2 cellular contexts compared by ENCODE assay signal in the genomic region with DNA sequence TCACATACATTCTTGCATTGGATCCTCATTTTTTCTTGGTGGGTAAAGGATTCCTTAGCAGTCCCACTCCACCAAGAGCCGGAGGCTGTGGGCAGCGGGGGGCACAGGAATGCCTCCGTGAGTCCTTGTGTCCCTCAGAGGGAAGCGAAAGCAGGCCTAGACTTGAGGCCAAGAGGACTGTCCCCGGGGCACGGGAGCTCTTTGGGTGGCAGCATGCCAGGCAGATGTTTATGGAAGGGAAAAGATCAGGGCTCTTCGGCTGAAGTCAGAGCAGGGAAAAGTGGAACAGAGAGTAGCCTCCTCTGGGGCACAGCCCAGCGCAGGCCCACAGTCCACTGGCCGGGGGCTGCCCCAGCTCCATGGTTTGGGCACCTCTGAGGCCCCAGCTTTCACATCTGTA.
TF ChIP-seq lines count a peak whose summit lies in the region.

No MANE protein-coding gene starts in this region.

TF ChIP-seq in SK-N-SH, 30 proteins besides CTCF, POLR2A, EP300 and RAD21 (continued from another document):
- TF ChIP-seq, protein P1, sequence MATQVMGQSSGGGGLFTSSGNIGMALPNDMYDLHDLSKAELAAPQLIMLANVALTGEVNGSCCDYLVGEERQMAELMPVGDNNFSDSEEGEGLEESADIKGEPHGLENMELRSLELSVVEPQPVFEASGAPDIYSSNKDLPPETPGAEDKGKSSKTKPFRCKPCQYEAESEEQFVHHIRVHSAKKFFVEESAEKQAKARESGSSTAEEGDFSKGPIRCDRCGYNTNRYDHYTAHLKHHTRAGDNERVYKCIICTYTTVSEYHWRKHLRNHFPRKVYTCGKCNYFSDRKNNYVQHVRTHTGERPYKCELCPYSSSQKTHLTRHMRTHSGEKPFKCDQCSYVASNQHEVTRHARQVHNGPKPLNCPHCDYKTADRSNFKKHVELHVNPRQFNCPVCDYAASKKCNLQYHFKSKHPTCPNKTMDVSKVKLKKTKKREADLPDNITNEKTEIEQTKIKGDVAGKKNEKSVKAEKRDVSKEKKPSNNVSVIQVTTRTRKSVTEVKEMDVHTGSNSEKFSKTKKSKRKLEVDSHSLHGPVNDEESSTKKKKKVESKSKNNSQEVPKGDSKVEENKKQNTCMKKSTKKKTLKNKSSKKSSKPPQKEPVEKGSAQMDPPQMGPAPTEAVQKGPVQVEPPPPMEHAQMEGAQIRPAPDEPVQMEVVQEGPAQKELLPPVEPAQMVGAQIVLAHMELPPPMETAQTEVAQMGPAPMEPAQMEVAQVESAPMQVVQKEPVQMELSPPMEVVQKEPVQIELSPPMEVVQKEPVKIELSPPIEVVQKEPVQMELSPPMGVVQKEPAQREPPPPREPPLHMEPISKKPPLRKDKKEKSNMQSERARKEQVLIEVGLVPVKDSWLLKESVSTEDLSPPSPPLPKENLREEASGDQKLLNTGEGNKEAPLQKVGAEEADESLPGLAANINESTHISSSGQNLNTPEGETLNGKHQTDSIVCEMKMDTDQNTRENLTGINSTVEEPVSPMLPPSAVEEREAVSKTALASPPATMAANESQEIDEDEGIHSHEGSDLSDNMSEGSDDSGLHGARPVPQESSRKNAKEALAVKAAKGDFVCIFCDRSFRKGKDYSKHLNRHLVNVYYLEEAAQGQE (IDR thresholded peaks at IDR 0.05; ENCODE audit: low read depth, low read length), result no peak
- no peak for TF ChIP-seq NFIC (IDR thresholded peaks at IDR 0.05; ENCODE audit: borderline replicate concordance)
- no peak for TF ChIP-seq NRF1 (IDR thresholded peaks at IDR 0.05; ENCODE audit: low read depth, low read length)
- no peak for TF ChIP-seq TEAD4 (IDR thresholded peaks at IDR 0.05; ENCODE audit: borderline replicate concordance, insufficient read depth)
- TF ChIP-seq, protein P2, sequence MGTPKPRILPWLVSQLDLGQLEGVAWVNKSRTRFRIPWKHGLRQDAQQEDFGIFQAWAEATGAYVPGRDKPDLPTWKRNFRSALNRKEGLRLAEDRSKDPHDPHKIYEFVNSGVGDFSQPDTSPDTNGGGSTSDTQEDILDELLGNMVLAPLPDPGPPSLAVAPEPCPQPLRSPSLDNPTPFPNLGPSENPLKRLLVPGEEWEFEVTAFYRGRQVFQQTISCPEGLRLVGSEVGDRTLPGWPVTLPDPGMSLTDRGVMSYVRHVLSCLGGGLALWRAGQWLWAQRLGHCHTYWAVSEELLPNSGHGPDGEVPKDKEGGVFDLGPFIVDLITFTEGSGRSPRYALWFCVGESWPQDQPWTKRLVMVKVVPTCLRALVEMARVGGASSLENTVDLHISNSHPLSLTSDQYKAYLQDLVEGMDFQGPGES (IDR thresholded peaks at IDR 0.05; ENCODE audit: low read depth, low read length), result no peak
- TF ChIP-seq, protein P3, sequence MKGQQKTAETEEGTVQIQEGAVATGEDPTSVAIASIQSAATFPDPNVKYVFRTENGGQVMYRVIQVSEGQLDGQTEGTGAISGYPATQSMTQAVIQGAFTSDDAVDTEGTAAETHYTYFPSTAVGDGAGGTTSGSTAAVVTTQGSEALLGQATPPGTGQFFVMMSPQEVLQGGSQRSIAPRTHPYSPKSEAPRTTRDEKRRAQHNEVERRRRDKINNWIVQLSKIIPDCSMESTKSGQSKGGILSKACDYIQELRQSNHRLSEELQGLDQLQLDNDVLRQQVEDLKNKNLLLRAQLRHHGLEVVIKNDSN (IDR thresholded peaks at IDR 0.05; ENCODE audit: borderline replicate concordance, low read depth), result no peak
- no peak for TF ChIP-seq RFX5 (IDR thresholded peaks at IDR 0.05; ENCODE audit: low read length)
- TF ChIP-seq TAF1 (IDR thresholded peaks at IDR 0.05; ENCODE audit: borderline replicate concordance, low read depth, low read length), result no peak
- TF ChIP-seq ELF1 (IDR thresholded peaks at IDR 0.05), result no peak
- TF ChIP-seq GATA2 (CRISPR knock-in tag; IDR thresholded peaks at IDR 0.05), result no peak
- TF ChIP-seq FOSL2 (IDR thresholded peaks at IDR 0.05; ENCODE audit: borderline replicate concordance, low read depth), result no peak
- TF ChIP-seq GABPA (IDR thresholded peaks at IDR 0.05; ENCODE audit: low read depth), result no peak
- TF ChIP-seq, protein P4, sequence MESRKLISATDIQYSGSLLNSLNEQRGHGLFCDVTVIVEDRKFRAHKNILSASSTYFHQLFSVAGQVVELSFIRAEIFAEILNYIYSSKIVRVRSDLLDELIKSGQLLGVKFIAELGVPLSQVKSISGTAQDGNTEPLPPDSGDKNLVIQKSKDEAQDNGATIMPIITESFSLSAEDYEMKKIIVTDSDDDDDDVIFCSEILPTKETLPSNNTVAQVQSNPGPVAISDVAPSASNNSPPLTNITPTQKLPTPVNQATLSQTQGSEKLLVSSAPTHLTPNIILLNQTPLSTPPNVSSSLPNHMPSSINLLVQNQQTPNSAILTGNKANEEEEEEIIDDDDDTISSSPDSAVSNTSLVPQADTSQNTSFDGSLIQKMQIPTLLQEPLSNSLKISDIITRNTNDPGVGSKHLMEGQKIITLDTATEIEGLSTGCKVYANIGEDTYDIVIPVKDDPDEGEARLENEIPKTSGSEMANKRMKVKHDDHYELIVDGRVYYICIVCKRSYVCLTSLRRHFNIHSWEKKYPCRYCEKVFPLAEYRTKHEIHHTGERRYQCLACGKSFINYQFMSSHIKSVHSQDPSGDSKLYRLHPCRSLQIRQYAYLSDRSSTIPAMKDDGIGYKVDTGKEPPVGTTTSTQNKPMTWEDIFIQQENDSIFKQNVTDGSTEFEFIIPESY (IDR thresholded peaks at IDR 0.05; ENCODE audit: borderline replicate concordance, low read depth), result no peak
- TF ChIP-seq FOXM1 (IDR thresholded peaks at IDR 0.05; ENCODE audit: low read depth), result no peak
- no peak for TF ChIP-seq MXI1 (IDR thresholded peaks at IDR 0.05; ENCODE audit: low read depth, low read length)
- TF ChIP-seq RXRA (IDR thresholded peaks at IDR 0.05; ENCODE audit: borderline replicate concordance, low read depth), result no peak

TF ChIP-seq in SK-N-SH treated with all-trans-retinoic acid at 6 μM for 48 hours, 23 proteins besides CTCF, POLR2A, EP300 and RAD21 (continued from another document):
- TF ChIP-seq, protein P5, sequence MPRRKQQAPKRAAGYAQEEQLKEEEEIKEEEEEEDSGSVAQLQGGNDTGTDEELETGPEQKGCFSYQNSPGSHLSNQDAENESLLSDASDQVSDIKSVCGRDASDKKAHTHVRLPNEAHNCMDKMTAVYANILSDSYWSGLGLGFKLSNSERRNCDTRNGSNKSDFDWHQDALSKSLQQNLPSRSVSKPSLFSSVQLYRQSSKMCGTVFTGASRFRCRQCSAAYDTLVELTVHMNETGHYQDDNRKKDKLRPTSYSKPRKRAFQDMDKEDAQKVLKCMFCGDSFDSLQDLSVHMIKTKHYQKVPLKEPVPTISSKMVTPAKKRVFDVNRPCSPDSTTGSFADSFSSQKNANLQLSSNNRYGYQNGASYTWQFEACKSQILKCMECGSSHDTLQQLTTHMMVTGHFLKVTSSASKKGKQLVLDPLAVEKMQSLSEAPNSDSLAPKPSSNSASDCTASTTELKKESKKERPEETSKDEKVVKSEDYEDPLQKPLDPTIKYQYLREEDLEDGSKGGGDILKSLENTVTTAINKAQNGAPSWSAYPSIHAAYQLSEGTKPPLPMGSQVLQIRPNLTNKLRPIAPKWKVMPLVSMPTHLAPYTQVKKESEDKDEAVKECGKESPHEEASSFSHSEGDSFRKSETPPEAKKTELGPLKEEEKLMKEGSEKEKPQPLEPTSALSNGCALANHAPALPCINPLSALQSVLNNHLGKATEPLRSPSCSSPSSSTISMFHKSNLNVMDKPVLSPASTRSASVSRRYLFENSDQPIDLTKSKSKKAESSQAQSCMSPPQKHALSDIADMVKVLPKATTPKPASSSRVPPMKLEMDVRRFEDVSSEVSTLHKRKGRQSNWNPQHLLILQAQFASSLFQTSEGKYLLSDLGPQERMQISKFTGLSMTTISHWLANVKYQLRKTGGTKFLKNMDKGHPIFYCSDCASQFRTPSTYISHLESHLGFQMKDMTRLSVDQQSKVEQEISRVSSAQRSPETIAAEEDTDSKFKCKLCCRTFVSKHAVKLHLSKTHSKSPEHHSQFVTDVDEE (CRISPR knock-in tag; IDR thresholded peaks at IDR 0.05), result no peak
- TF ChIP-seq, protein P6, sequence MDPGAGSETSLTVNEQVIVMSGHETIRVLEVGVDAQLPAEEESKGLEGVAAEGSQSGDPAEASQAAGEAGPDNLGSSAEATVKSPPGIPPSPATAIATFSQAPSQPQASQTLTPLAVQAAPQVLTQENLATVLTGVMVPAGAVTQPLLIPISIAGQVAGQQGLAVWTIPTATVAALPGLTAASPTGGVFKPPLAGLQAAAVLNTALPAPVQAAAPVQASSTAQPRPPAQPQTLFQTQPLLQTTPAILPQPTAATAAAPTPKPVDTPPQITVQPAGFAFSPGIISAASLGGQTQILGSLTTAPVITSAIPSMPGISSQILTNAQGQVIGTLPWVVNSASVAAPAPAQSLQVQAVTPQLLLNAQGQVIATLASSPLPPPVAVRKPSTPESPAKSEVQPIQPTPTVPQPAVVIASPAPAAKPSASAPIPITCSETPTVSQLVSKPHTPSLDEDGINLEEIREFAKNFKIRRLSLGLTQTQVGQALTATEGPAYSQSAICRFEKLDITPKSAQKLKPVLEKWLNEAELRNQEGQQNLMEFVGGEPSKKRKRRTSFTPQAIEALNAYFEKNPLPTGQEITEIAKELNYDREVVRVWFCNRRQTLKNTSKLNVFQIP (CRISPR knock-in tag; IDR thresholded peaks at IDR 0.05; ENCODE audit: borderline replicate concordance, low read depth), result no peak
- TF ChIP-seq CSDC2 (CRISPR knock-in tag; IDR thresholded peaks at IDR 0.05) (no peak), ZFP30 (CRISPR knock-in tag; IDR thresholded peaks at IDR 0.05) (no peak), ZNF8 (CRISPR knock-in tag; IDR thresholded peaks at IDR 0.05) (no peak), ZC3H10 (CRISPR knock-in tag; IDR thresholded peaks at IDR 0.05) (no peak), ZNF565 (CRISPR knock-in tag; conservative IDR thresholded peaks at IDR 0.05; ENCODE audit: low read depth) (no peak), ZFP3 (CRISPR knock-in tag; IDR thresholded peaks at IDR 0.05) (no peak), TOX (CRISPR knock-in tag; IDR thresholded peaks at IDR 0.05; ENCODE audit: borderline replicate concordance) (no peak)
- TF ChIP-seq, protein P7, sequence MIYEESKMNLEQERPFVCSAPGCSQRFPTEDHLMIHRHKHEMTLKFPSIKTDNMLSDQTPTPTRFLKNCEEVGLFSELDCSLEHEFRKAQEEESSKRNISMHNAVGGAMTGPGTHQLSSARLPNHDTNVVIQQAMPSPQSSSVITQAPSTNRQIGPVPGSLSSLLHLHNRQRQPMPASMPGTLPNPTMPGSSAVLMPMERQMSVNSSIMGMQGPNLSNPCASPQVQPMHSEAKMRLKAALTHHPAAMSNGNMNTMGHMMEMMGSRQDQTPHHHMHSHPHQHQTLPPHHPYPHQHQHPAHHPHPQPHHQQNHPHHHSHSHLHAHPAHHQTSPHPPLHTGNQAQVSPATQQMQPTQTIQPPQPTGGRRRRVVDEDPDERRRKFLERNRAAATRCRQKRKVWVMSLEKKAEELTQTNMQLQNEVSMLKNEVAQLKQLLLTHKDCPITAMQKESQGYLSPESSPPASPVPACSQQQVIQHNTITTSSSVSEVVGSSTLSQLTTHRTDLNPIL (CRISPR knock-in tag; IDR thresholded peaks at IDR 0.05; ENCODE audit: low read depth), result no peak
TF ChIP-seq in SK-N-SH treated with all-trans-retinoic acid at 6 μM for 48 hours: peak in this region for 0.
